Comparison of ENCODE assay signal across 1 cellular context in genomic region chrX:37846558-37846933, GRCh38.
TF ChIP-seq lines count a peak whose summit lies in the region.

No MANE protein-coding gene starts in this region.

TF ChIP-seq in HCT116, 20 proteins besides CTCF, POLR2A, EP300 and RAD21 (continued from another document):
- TF ChIP-seq CEBPB (IDR thresholded peaks at IDR 0.05; ENCODE audit: low read depth) (no peak), SP1 (IDR thresholded peaks at IDR 0.05; ENCODE audit: low read depth) (no peak), ZNF274 (IDR thresholded peaks at IDR 0.05; ENCODE audit: low read depth, low read length) (no peak), POLR2AphosphoS5 (IDR thresholded peaks at IDR 0.05; ENCODE audit: low read depth, low read length) (no peak), ELF1 (IDR thresholded peaks at IDR 0.05; ENCODE audit: borderline replicate concordance, low read depth) (no peak), CBX3 (IDR thresholded peaks at IDR 0.05; ENCODE audit: low read depth) (no peak)
